Comparison of ENCODE assay signal across 24 cellular contexts in the genomic region with DNA sequence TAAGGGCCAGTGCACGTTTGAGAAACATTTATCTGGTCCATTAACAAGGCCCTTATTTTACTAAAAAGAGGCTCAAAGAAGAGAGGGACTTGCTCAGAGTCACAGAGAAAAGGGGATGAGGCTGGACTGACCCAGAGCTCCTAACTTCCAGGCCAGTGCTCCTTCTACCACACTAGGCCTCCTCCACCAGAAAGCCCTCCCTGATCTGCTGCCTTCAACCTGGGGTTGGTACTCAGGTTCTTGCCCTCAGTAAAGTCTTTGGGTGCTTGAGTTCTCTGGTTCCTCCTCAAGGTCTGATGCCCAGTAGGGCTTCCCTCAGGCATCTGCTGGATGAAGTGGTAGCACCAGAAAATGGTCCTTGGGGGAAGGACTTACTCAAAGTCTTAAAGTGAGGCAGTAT. TPM values are rescaled to one million over a fixed set of nuclear protein-coding genes. Genes with fewer than 3 reads are reported as not detected.
DNase-seq lines count a peak whose midpoint lies in the region; ATAC-seq, FAIRE-seq and TF ChIP-seq lines count a peak whose summit lies in the region.
"Had no signal": no experiment of that assay in that cellular context is flagged by ENCODE, and none has a peak within 500 bp of the region (broad histone marks: within the 10 kb centered on the region; RNA-seq: fewer than 3 reads in every experiment).

No MANE protein-coding gene starts in this region.

- H3K27me3 Mint-ChIP-seq in dendritic cell treated with granulocyte-macrophage colony-stimulating factor and Interleukin-4, amounts not matched to agents 40 ng/mL and 50 ng/mL, for 4 days, result no peaks in the 10 kb centered on the region
- H3K27me3 Mint-ChIP-seq: CD4-positive, alpha-beta T cell had no signal

- H3K4me1 ChIP-seq in A549, result peaks cover 33% of the 10 kb centered on the region
- no peaks in the 10 kb centered on the region for H3K4me1 ChIP-seq in sigmoid colon
- H3K4me1 ChIP-seq: BLaER1 had no signal

- no peak overlapping the region for H3K4me2 ChIP-seq in A549
- H3K4me2 ChIP-seq: BLaER1 had no signal

- H3K4me3 ChIP-seq in A549 (no peak overlapping the region), sigmoid colon (no peak overlapping the region)
- H3K4me3 ChIP-seq: BLaER1, Peyer's patch, SJCRH30 had no signal

- no peaks in the 10 kb centered on the region for H3K9me3 ChIP-seq in A549
- no peaks in the 10 kb centered on the region for H3K9me3 ChIP-seq in sigmoid colon
- H3K9me3 ChIP-seq: Peyer's patch, SJCRH30 had no signal

- peaks cover 27% of the 10 kb centered on the region for H3K4me1 Mint-ChIP-seq in dendritic cell treated with granulocyte-macrophage colony-stimulating factor and Interleukin-4, amounts not matched to agents 40 ng/mL and 50 ng/mL, for 4 days (ENCODE audit: low read depth)

- TF ChIP-seq RAD21 in A549 (conservative IDR thresholded peaks at IDR 0.05 in 1 of 2, IDR thresholded peaks at IDR 0.05 in 1 of 2), result no peak

- FAIRE-seq in A549 (lab: Jason Lieb, UNC), result no peak
- peak; percentile 26 for FAIRE-seq in GM12891 (lab: Jason Lieb, UNC)
- FAIRE-seq: H1 had no signal

- TF ChIP-seq EP300 in A549 (IDR thresholded peaks at IDR 0.05), result no peak
- no peak for TF ChIP-seq EP300 in sigmoid colon (IDR thresholded peaks at IDR 0.05)

- intact Hi-C loops in dendritic cell treated with granulocyte-macrophage colony-stimulating factor and Interleukin-4, amounts not matched to agents 40 ng/mL and 50 ng/mL, for 4 days (cut with micrococcal nuclease), result no loop called here
- intact Hi-C loops in sigmoid colon (cut with DNase I), result no loop called here

- no peak for TF ChIP-seq POLR2A in A549 (IDR thresholded peaks at IDR 0.05; ENCODE audit: low read length)
- TF ChIP-seq POLR2A in GM12891 (IDR thresholded peaks at IDR 0.05; ENCODE audit: low read depth, low read length), result no peak
- TF ChIP-seq POLR2A in sigmoid colon (IDR thresholded peaks at IDR 0.05), result no peak

- WGBS in A549 (ENCODE audit: missing lambda C conversion rate), result 52% methylated on average over 1 of the region's 1 CpG
- WGBS in sigmoid colon, 2 donors, result 29 to 51% methylated on average over 1 of the region's 1 CpG

- TF ChIP-seq CTCF in A549 (IDR thresholded peaks at IDR 0.05) (no peak), sigmoid colon (IDR thresholded peaks at IDR 0.05) (no peak)

- POLR2A ChIA-PET in A549 (lab: Yijun Ruan, JAX), result no interaction called here

- CTCF ChIA-PET in A549 (lab: Yijun Ruan, JAX), result interaction anchor here (4.4 kb wide), 1 partner anchor 8 kb away, joined by 38 read pairs; no protein-coding TSS in a partner anchor

- DNase-seq in A549 (ENCODE audit: low read depth in 1 of 2, low spot score in 1 of 2) (no peak), GM12891 (ENCODE audit: insufficient read length, low spot score) (no peak), sigmoid colon (peak; percentile 28), SIG-M5 (lab: John Stamatoyannopoulos, UW) (no peak)
- DNase-seq: ACHN; CD4-positive, alpha-beta T cell; COR-L47; DMS79; Karpas-422; NCI-H1105 treated with DMSO at 0.1 percent for 48 hours; NCI-H2081; NCI-H2171; NCI-H345; NCI-H524 treated with DMSO at 0.1 percent for 48 hours; NCI-H82; SJCRH30 had no signal

- ATAC-seq in A549 (no peak), GM18519 (IDR thresholded peaks at IDR 0.05; ENCODE audit: low FRiP score, unreplicated experiment) (no peak), HG02852 (IDR thresholded peaks at IDR 0.05; ENCODE audit: unreplicated experiment) (no peak)

- H3K27me3 ChIP-seq in sigmoid colon, result peaks cover 0 to 7% (median 0%) of the 10 kb centered on the region in 3 donors
- H3K27me3 ChIP-seq: BLaER1, Peyer's patch, SJCRH30 had no signal

- H3K36me3 Mint-ChIP-seq in dendritic cell treated with granulocyte-macrophage colony-stimulating factor and Interleukin-4, amounts not matched to agents 40 ng/mL and 50 ng/mL, for 4 days (ENCODE audit: low read depth), result no peaks in the 10 kb centered on the region
- H3K36me3 Mint-ChIP-seq: IgD-negative memory B cell had no signal

- no peak overlapping the region for H3K4me3 Mint-ChIP-seq in dendritic cell treated with granulocyte-macrophage colony-stimulating factor and Interleukin-4, amounts not matched to agents 40 ng/mL and 50 ng/mL, for 4 days
- H3K4me3 Mint-ChIP-seq: CD4-positive, alpha-beta T cell had no signal

- H3K27ac Mint-ChIP-seq in dendritic cell treated with granulocyte-macrophage colony-stimulating factor and Interleukin-4, amounts not matched to agents 40 ng/mL and 50 ng/mL, for 4 days, result peak overlapping the region; percentile 77
- H3K27ac Mint-ChIP-seq: CD4-positive, alpha-beta T cell had no signal

- peak overlapping the region; percentile 59 to 81; a peak in 5 of 6 replicates for H3K27ac ChIP-seq in A549
- no peak overlapping the region for H3K27ac ChIP-seq in sigmoid colon
- H3K27ac ChIP-seq: BLaER1, Peyer's patch, SJCRH30 had no signal

- no peaks in the 10 kb centered on the region for H3K36me3 ChIP-seq in sigmoid colon
- H3K36me3 ChIP-seq: BLaER1, Peyer's patch, SJCRH30 had no signal

- H3K9me3 Mint-ChIP-seq in dendritic cell treated with granulocyte-macrophage colony-stimulating factor and Interleukin-4, amounts not matched to agents 40 ng/mL and 50 ng/mL, for 4 days, result no peaks in the 10 kb centered on the region
- H3K9me3 Mint-ChIP-seq: CD4-positive, alpha-beta T cell; IgD-negative memory B cell had no signal

TF ChIP-seq in A549, 52 proteins besides CTCF, POLR2A, EP300 and RAD21:
- no peak for TF ChIP-seq ZC3H11A (IDR thresholded peaks at IDR 0.05)
- no peak for TF ChIP-seq NPAS2 (CRISPR knock-in tag; IDR thresholded peaks at IDR 0.05; ENCODE audit: borderline replicate concordance)
- peak; percentile 38 for TF ChIP-seq ZFP36 (IDR thresholded peaks at IDR 0.05; ENCODE audit: borderline replicate concordance, partially characterized antibody)
- TF ChIP-seq, protein P1, sequence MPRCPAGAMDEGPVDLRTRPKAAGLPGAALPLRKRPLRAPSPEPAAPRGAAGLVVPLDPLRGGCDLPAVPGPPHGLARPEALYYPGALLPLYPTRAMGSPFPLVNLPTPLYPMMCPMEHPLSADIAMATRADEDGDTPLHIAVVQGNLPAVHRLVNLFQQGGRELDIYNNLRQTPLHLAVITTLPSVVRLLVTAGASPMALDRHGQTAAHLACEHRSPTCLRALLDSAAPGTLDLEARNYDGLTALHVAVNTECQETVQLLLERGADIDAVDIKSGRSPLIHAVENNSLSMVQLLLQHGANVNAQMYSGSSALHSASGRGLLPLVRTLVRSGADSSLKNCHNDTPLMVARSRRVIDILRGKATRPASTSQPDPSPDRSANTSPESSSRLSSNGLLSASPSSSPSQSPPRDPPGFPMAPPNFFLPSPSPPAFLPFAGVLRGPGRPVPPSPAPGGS (IDR thresholded peaks at IDR 0.05), result no peak
- TF ChIP-seq CBX2 (IDR thresholded peaks at IDR 0.05; ENCODE audit: borderline replicate concordance, low read depth), result no peak
- TF ChIP-seq PHF8 (IDR thresholded peaks at IDR 0.05; ENCODE audit: borderline replicate concordance, low read depth), result no peak
- no peak for TF ChIP-seq FOSB (CRISPR knock-in tag; IDR thresholded peaks at IDR 0.05)
- TF ChIP-seq ZNF302 (CRISPR knock-in tag; IDR thresholded peaks at IDR 0.05), result no peak

TF ChIP-seq in GM12891, 5 proteins besides CTCF, POLR2A, EP300 and RAD21:
- no peak for TF ChIP-seq POU2F2 (IDR thresholded peaks at IDR 0.05; ENCODE audit: low read depth, low read length)
- TF ChIP-seq TAF1 (IDR thresholded peaks at IDR 0.05; ENCODE audit: low read depth, low read length), result no peak
- TF ChIP-seq POLR2AphosphoS5 (IDR thresholded peaks at IDR 0.05; ENCODE audit: low read depth, low read length), result no peak
- TF ChIP-seq PAX5 (IDR thresholded peaks at IDR 0.05; ENCODE audit: insufficient read depth, low read length, severe bottlenecking), result no peak
- no peak for TF ChIP-seq SPI1 (IDR thresholded peaks at IDR 0.05; ENCODE audit: low read depth, low read length)

RNA-seq across cellular contexts. Expression of gene TTC39A, which starts 26.0 kb away (rescaled TPM):
- polyA plus RNA-seq in A549 (2011; rRNA removed) (6.2 TPM in 2 replicates), A549 (2017; fragmentation: RNase III; extraction: RNeasy Plus Mini Kit Qiagen cat#74134 plus additional on column Dnase treatment) (1.4 to 2.0 TPM (median 1.7 TPM) in 3 replicates), sigmoid colon (10 to 100 TPM; 31.2 to 71.7 (median 65.5) TPM)
- polyA plus RNA-seq in A549 (2012; cell fraction: cytosol; rRNA removed), result 1.6 and 2.0 TPM in 2 replicates
- 1.4 and 1.7 TPM in 2 replicates for polyA plus RNA-seq in A549 (2012; cell fraction: nucleus; rRNA removed)
- 9.5 and 11.5 TPM in 2 replicates for polyA minus RNA-seq in A549 (2011; rRNA and poly(A)+ RNA removed)
- 1.6 TPM for polyA plus RNA-seq in GM12891 (2012; ENCODE audit: low read depth, missing spikeins)
- total RNA-seq in sigmoid colon, result 1 to 10 TPM in 1 of 4 donors, under 1 TPM in 2, not detected in 1; under 0.01 to 1.4 (median 0.14) TPM
- total RNA-seq: CD4-positive, alpha-beta T cell; OCI-LY7 had no signal
- polyA plus RNA-seq: IgD-negative memory B cell had no signal

Comparison
In these comparisons a context has a peak if more than half of its experiments do, and no peak if none do; other contexts are left out.
1. H3K27ac ChIP-seq: peak in A549 (2 of 2); none in sigmoid colon (0 of 4).
2. RNA of gene TTC39A, which starts 26.0 kb away (polyA plus RNA-seq): 31.2 to 71.7 TPM in sigmoid colon; 1.4 to 6.2 TPM in A549; every median in the first group is over 4 times any median in the second.